ENCODE assay signal across 8 cellular contexts in genomic region chr3:52682016-52682415, GRCh38. TPM values are rescaled to one million over a fixed set of nuclear protein-coding genes. Genes with fewer than 3 reads are reported as not detected.
DNase-seq lines count a peak whose midpoint lies in the region; ATAC-seq and TF ChIP-seq lines count a peak whose summit lies in the region.

No MANE protein-coding gene starts in this region.

- H2AFZ ChIP-seq in OCI-LY3 (ENCODE audit: low read depth, low read length), result no peak overlapping the region

- no peaks in the 10 kb centered on the region for H3K27me3 ChIP-seq in OCI-LY3 (ENCODE audit: low read depth, low read length)

- no peak for DNase-seq in activated CD4-positive, alpha-beta T cell treated with anti-CD3 and anti-CD28 coated beads, Interleukin-2, amount 10 ng/mL, durations not matched to agents 24 days and 14 days
- DNase-seq in activated CD4-positive, alpha-beta T cell treated with anti-CD3 and anti-CD28 coated beads for 4 hours, result no peak
- DNase-seq in chondrocyte (ENCODE audit: low spot score) (no peak), mesothelial cell of epicardium (ENCODE audit: low spot score in 2 of 2, unreplicated experiment in 2 of 2) (no peak), 8988T (no peak)

- no peaks in the 10 kb centered on the region for H3K9me3 ChIP-seq in OCI-LY3 (ENCODE audit: insufficient read depth, low read length)

- H4K20me1 ChIP-seq in OCI-LY3 (ENCODE audit: insufficient read depth, low read length), result 0 out of 2 replicates have a peak, but pooled peaks cover 1% of the 10 kb centered on the region

- H3K27ac Mint-ChIP-seq in activated CD4-positive, alpha-beta T cell treated with anti-CD3 and anti-CD28 coated beads, Interleukin-2, amount 10 ng/mL, durations not matched to agents 24 days and 14 days, result peak overlapping the region; percentile 88
- H3K27ac Mint-ChIP-seq in chondrocyte (ENCODE audit: unreplicated experiment) (peak overlapping the region; percentile 92), mesothelial cell of epicardium (peak overlapping the region; percentile 83)

- peaks cover 1% of the 10 kb centered on the region for H3K27me3 Mint-ChIP-seq in activated CD4-positive, alpha-beta T cell treated with anti-CD3 and anti-CD28 coated beads, Interleukin-2, amount 10 ng/mL, durations not matched to agents 24 days and 14 days
- H3K27me3 Mint-ChIP-seq in chondrocyte (ENCODE audit: low read depth) (no peaks in the 10 kb centered on the region), mesothelial cell of epicardium (ENCODE audit: low read depth) (no peaks in the 10 kb centered on the region)

- TF ChIP-seq CTCF in OCI-LY3 (IDR thresholded peaks at IDR 0.05; ENCODE audit: low read depth, low read length), result peak; percentile 49
- peak; percentile 69 for TF ChIP-seq CTCF in chondrocyte (IDR thresholded peaks at IDR 0.05)
- no peak for TF ChIP-seq CTCF in mesothelial cell of epicardium (IDR thresholded peaks at IDR 0.05; ENCODE audit: unreplicated experiment)

- H3K4me1 Mint-ChIP-seq in activated CD4-positive, alpha-beta T cell treated with anti-CD3 and anti-CD28 coated beads, Interleukin-2, amount 10 ng/mL, durations not matched to agents 24 days and 14 days, result peaks cover 46% of the 10 kb centered on the region
- H3K4me1 Mint-ChIP-seq in chondrocyte (ENCODE audit: low read depth) (peaks cover 67% of the 10 kb centered on the region), mesothelial cell of epicardium (peaks cover 32% of the 10 kb centered on the region)

- ATAC-seq in GM18517 (IDR thresholded peaks at IDR 0.05; ENCODE audit: unreplicated experiment), result no peak
- ATAC-seq in HG02884 (IDR thresholded peaks at IDR 0.05; ENCODE audit: unreplicated experiment), result no peak

- no peaks in the 10 kb centered on the region for H3K9me3 Mint-ChIP-seq in activated CD4-positive, alpha-beta T cell treated with anti-CD3 and anti-CD28 coated beads, Interleukin-2, amount 10 ng/mL, durations not matched to agents 24 days and 14 days
- H3K9me3 Mint-ChIP-seq in chondrocyte (ENCODE audit: low read depth) (no peaks in the 10 kb centered on the region), mesothelial cell of epicardium (no peaks in the 10 kb centered on the region)

- peak overlapping the region; percentile 77 for H3K27ac ChIP-seq in OCI-LY3 (ENCODE audit: low read length)

- H3K4me3 ChIP-seq in OCI-LY3 (ENCODE audit: low read length), result peak overlapping the region; percentile 15

- peak overlapping the region; percentile 48 for H3K4me3 Mint-ChIP-seq in activated CD4-positive, alpha-beta T cell treated with anti-CD3 and anti-CD28 coated beads, Interleukin-2, amount 10 ng/mL, durations not matched to agents 24 days and 14 days
- H3K4me3 Mint-ChIP-seq in chondrocyte (ENCODE audit: unreplicated experiment) (no peak overlapping the region), mesothelial cell of epicardium (no peak overlapping the region)

- peak overlapping the region; percentile 35 for H3K9ac ChIP-seq in OCI-LY3 (ENCODE audit: low read length)

- peaks cover 76% of the 10 kb centered on the region for H3K79me2 ChIP-seq in OCI-LY3 (ENCODE audit: low read length)

- intact Hi-C loops in activated CD4-positive, alpha-beta T cell treated with anti-CD3 and anti-CD28 coated beads, Interleukin-2, amount 10 ng/mL, durations not matched to agents 24 days and 14 days (cut with micrococcal nuclease), result loop anchor here (1.0 to 10.0 kb wide), 4 partner anchors 11 to 407 kb away; partner anchors contain the start of genes NISCH, TNNC1 and WDR82

- peak overlapping the region; percentile 67 for H3K4me2 ChIP-seq in OCI-LY3 (ENCODE audit: low read length)

- peaks cover 38% of the 10 kb centered on the region for H3K4me1 ChIP-seq in OCI-LY3 (ENCODE audit: low read length)

- H3K36me3 Mint-ChIP-seq in activated CD4-positive, alpha-beta T cell treated with anti-CD3 and anti-CD28 coated beads, Interleukin-2, amount 10 ng/mL, durations not matched to agents 24 days and 14 days (ENCODE audit: low read depth), result peaks cover 52% of the 10 kb centered on the region
- H3K36me3 Mint-ChIP-seq in chondrocyte (ENCODE audit: low read depth) (peaks cover 15% of the 10 kb centered on the region), mesothelial cell of epicardium (peaks cover 15% of the 10 kb centered on the region)

- peaks cover 40% of the 10 kb centered on the region for H3K36me3 ChIP-seq in OCI-LY3 (replicated peaks; ENCODE audit: low read depth, low read length)

RNA-seq across cellular contexts. Expression of gene PBRM1, which starts 3.7 kb away (rescaled TPM):
- total RNA-seq in activated CD4-positive, alpha-beta T cell treated with anti-CD3 and anti-CD28 coated beads, Interleukin-2, amount 10 ng/mL, durations not matched to agents 24 days and 14 days, result 65.7 and 67.8 TPM in 2 replicates
- total RNA-seq in chondrocyte, result 66.1 to 76.0 TPM (median 69.0 TPM) in 3 replicates
- 90.1 to 92.4 TPM (median 91.2 TPM) in 3 replicates for total RNA-seq in mesothelial cell of epicardium

RNA-seq across cellular contexts. Expression of gene GNL3, which starts 3.8 kb away (rescaled TPM):
- 254 and 267 TPM in 2 replicates for total RNA-seq in activated CD4-positive, alpha-beta T cell treated with anti-CD3 and anti-CD28 coated beads, Interleukin-2, amount 10 ng/mL, durations not matched to agents 24 days and 14 days
- total RNA-seq in chondrocyte (61.5 to 91.9 TPM (median 66.4 TPM) in 3 replicates), mesothelial cell of epicardium (105 to 120 TPM (median 116 TPM) in 3 replicates)

RNA-seq across cellular contexts. Expression of gene GLT8D1, which starts 23.6 kb away (rescaled TPM):
- 38.7 and 39.0 TPM in 2 replicates for total RNA-seq in activated CD4-positive, alpha-beta T cell treated with anti-CD3 and anti-CD28 coated beads, Interleukin-2, amount 10 ng/mL, durations not matched to agents 24 days and 14 days
- 90.7 to 124 TPM (median 91.2 TPM) in 3 replicates for total RNA-seq in chondrocyte
- total RNA-seq in mesothelial cell of epicardium, result 73.0 to 79.2 TPM (median 76.2 TPM) in 3 replicates

RNA-seq across cellular contexts. Expression of gene SPCS1, which starts 23.9 kb away (rescaled TPM):
- 134 and 135 TPM in 2 replicates for total RNA-seq in activated CD4-positive, alpha-beta T cell treated with anti-CD3 and anti-CD28 coated beads, Interleukin-2, amount 10 ng/mL, durations not matched to agents 24 days and 14 days
- total RNA-seq in chondrocyte (106 to 135 TPM (median 110 TPM) in 3 replicates), mesothelial cell of epicardium (81.9 to 82.7 TPM (median 82.5 TPM) in 3 replicates)
